ENCODE assay signal across 15 cellular contexts in genomic region chr2:229719926-229720652, GRCh38. TPM values are rescaled to one million over a fixed set of nuclear protein-coding genes. Genes with fewer than 3 reads are reported as not detected.
DNase-seq lines count a peak whose midpoint lies in the region; ATAC-seq, FAIRE-seq and TF ChIP-seq lines count a peak whose summit lies in the region.
"Had no signal": no experiment of that assay in that cellular context is flagged by ENCODE, and none has a peak within 500 bp of the region (broad histone marks: within the 10 kb centered on the region; RNA-seq: fewer than 3 reads in every experiment).

No MANE protein-coding gene starts in this region.

- H3K4me2 ChIP-seq in keratinocyte (ENCODE audit: control insufficient read depth, extremely low read depth, insufficient read depth, low read depth, low read length) = no peak overlapping the region
- H3K4me2 ChIP-seq: BLaER1 had no signal

- dilution Hi-C loops in keratinocyte (cut with MboI; ENCODE audit: extremely low pct_ligation_motif_present, low sequenced_read_pairs) = no loop called here

- no peak overlapping the region for H3K4me3 ChIP-seq in brain microvascular endothelial cell (ENCODE audit: low read depth, low read length)
- no peak overlapping the region for H3K4me3 ChIP-seq in keratinocyte (ENCODE audit: control insufficient read depth in 2 of 3, extremely low read depth in 1 of 3, insufficient read depth in 2 of 3, low read depth in 1 of 3, low read length in 3 of 3)
- H3K4me3 ChIP-seq: BLaER1 had no signal

- no peak for ATAC-seq in stimulated activated effector memory CD8-positive, alpha-beta T cell treated with anti-CD3 and anti-CD28 coated beads, Interleukin-12 subunit alpha, Interleukin-12 subunit beta, amount 100 ng/mL, for 72 hours
- ATAC-seq in HG03025 (IDR thresholded peaks at IDR 0.05; ENCODE audit: low FRiP score, unreplicated experiment) = no peak
- ATAC-seq: PC-3 had no signal

- DNase-seq in ELR (ENCODE audit: low read depth) (peak; percentile 30), OCI-M1 (lab: John Stamatoyannopoulos, UW) (peak; percentile 58), brain microvascular endothelial cell (peak; percentile 41), keratinocyte (ENCODE audit: low read depth, low spot score) (no peak), NCI-H1436 treated with DMSO at 0.1 percent for 48 hours (lab: John Stamatoyannopoulos, UW) (no peak)
- no peak for DNase-seq in stimulated activated effector memory CD8-positive, alpha-beta T cell treated with anti-CD3 and anti-CD28 coated beads, Interleukin-12 subunit alpha, Interleukin-12 subunit beta, amount 100 ng/mL, for 72 hours (ENCODE audit: low spot score in 2 of 2)
- DNase-seq: CD8-positive, alpha-beta memory T cell; GOT3; NCI-H1436; NCI-H2081 treated with DMSO at 0.1 percent for 48 hours; NCI-H2227 treated with DMSO at 0.1 percent for 48 hours; PC-3 had no signal

- no peak overlapping the region for H3K9ac ChIP-seq in keratinocyte (ENCODE audit: control insufficient read depth, extremely low read depth, insufficient read depth, low read length)
- H3K9ac ChIP-seq: BLaER1 had no signal

- no peak overlapping the region for H3K4me3 Mint-ChIP-seq in stimulated activated effector memory CD8-positive, alpha-beta T cell treated with anti-CD3 and anti-CD28 coated beads, Interleukin-12 subunit alpha, Interleukin-12 subunit beta, amount 100 ng/mL, for 72 hours
- H3K4me3 Mint-ChIP-seq: CD8-positive, alpha-beta memory T cell had no signal

- peaks cover 4% of the 10 kb centered on the region for H3K4me1 ChIP-seq in keratinocyte (ENCODE audit: control insufficient read depth, extremely low read depth, insufficient read depth, low read length)
- H3K4me1 ChIP-seq: BLaER1 had no signal

- H2AFZ ChIP-seq in keratinocyte (ENCODE audit: control insufficient read depth, low read length) = no peak overlapping the region

- FAIRE-seq in keratinocyte (lab: Jason Lieb, UNC) = peak; percentile 52

- H3K27me3 ChIP-seq in brain microvascular endothelial cell (replicated peaks) (peaks cover 1% of the 10 kb centered on the region), keratinocyte (ENCODE audit: control insufficient read depth, extremely low read depth, insufficient read depth, low read length) (peaks cover 19% of the 10 kb centered on the region)

- H3K36me3 ChIP-seq in brain microvascular endothelial cell (replicated peaks) = no peaks in the 10 kb centered on the region
- no peaks in the 10 kb centered on the region for H3K36me3 ChIP-seq in keratinocyte (ENCODE audit: control insufficient read depth in 2 of 2, extremely low read depth in 1 of 2, insufficient read depth in 2 of 2, low read length in 2 of 2)
- H3K36me3 ChIP-seq: BLaER1 had no signal

- H3K27ac ChIP-seq in brain microvascular endothelial cell = no peak overlapping the region
- no peak overlapping the region for H3K27ac ChIP-seq in keratinocyte (ENCODE audit: control insufficient read depth, insufficient read depth, low read length)
- H3K27ac ChIP-seq: BLaER1 had no signal

- H3K9me1 ChIP-seq in keratinocyte (ENCODE audit: control insufficient read depth, extremely low read depth, insufficient read depth, low read length) = no peaks in the 10 kb centered on the region

- TF ChIP-seq CTCF in brain microvascular endothelial cell (IDR thresholded peaks at IDR 0.05; ENCODE audit: low read depth, low read length, missing control alignments) = no peak
- TF ChIP-seq CTCF in keratinocyte (optimal IDR thresholded peaks at IDR 0.05 in 1 of 3, IDR thresholded peaks at IDR 0.05 in 1 of 3, conservative IDR thresholded peaks at IDR 0.05 in 1 of 3; ENCODE audit: extremely low read depth in 1 of 3, insufficient read depth in 2 of 3, low read length in 3 of 3) = no peak

- H3K27ac Mint-ChIP-seq in stimulated activated effector memory CD8-positive, alpha-beta T cell treated with anti-CD3 and anti-CD28 coated beads, Interleukin-12 subunit alpha, Interleukin-12 subunit beta, amount 100 ng/mL, for 72 hours = no peak overlapping the region
- H3K27ac Mint-ChIP-seq: CD8-positive, alpha-beta memory T cell had no signal

- no peaks in the 10 kb centered on the region for H3K9me3 ChIP-seq in keratinocyte (ENCODE audit: control insufficient read depth, low read depth, low read length)
- H3K9me3 ChIP-seq: BLaER1 had no signal

- no peaks in the 10 kb centered on the region for H3K79me2 ChIP-seq in keratinocyte (ENCODE audit: control insufficient read depth, insufficient read depth, low read length)

- in situ Hi-C loops in brain microvascular endothelial cell (cut with HindIII; ENCODE audit: low pct_ligation_motif_present, low sequenced_read_pairs) = no loop called here

- H3K9me3 Mint-ChIP-seq in stimulated activated effector memory CD8-positive, alpha-beta T cell treated with anti-CD3 and anti-CD28 coated beads, Interleukin-12 subunit alpha, Interleukin-12 subunit beta, amount 100 ng/mL, for 72 hours = no peaks in the 10 kb centered on the region
- H3K9me3 Mint-ChIP-seq: CD8-positive, alpha-beta memory T cell had no signal

- no peaks in the 10 kb centered on the region for H4K20me1 ChIP-seq in keratinocyte (ENCODE audit: control insufficient read depth, extremely low read depth, insufficient read depth, low read length)

- no peaks in the 10 kb centered on the region for H3K36me3 Mint-ChIP-seq in stimulated activated effector memory CD8-positive, alpha-beta T cell treated with anti-CD3 and anti-CD28 coated beads, Interleukin-12 subunit alpha, Interleukin-12 subunit beta, amount 100 ng/mL, for 72 hours
- H3K36me3 Mint-ChIP-seq: CD8-positive, alpha-beta memory T cell had no signal

- peaks cover 6% of the 10 kb centered on the region for H3K4me1 Mint-ChIP-seq in stimulated activated effector memory CD8-positive, alpha-beta T cell treated with anti-CD3 and anti-CD28 coated beads, Interleukin-12 subunit alpha, Interleukin-12 subunit beta, amount 100 ng/mL, for 72 hours

RNA-seq across cellular contexts. Expression of gene DNER, which starts 5.7 kb away (rescaled TPM):
- polyA plus RNA-seq in keratinocyte = 7.5 to 11.0 TPM (median 8.5 TPM) in 3 replicates
- polyA plus RNA-seq in keratinocyte (2011; ENCODE audit: low read depth) = 0.62 TPM
- 7.0 and 7.8 TPM in 2 replicates for polyA plus RNA-seq in keratinocyte (2011; cell fraction: cytosol; rRNA removed)
- polyA plus RNA-seq in keratinocyte (2011; cell fraction: nucleus; rRNA removed) = 5.6 and 7.3 TPM in 2 replicates
- 3.1 and 4.4 TPM in 2 replicates for polyA plus RNA-seq in keratinocyte (2012; ENCODE audit: low replicate concordance)
- polyA minus RNA-seq in keratinocyte = 6.4 to 12.5 TPM (median 12.2 TPM) in 3 replicates
- 5.2 TPM for polyA minus RNA-seq in keratinocyte (2011; cell fraction: cytosol; rRNA and poly(A)+ RNA removed)
- 6.3 and 9.3 TPM in 2 replicates for polyA minus RNA-seq in keratinocyte (2011; cell fraction: nucleus; rRNA and poly(A)+ RNA removed)
- polyA plus RNA-seq: AG04450; CD8-positive, alpha-beta memory T cell had no signal

Comparison
In these comparisons a context has a peak if more than half of its experiments do, and no peak if none do; other contexts are left out.
1. DNase-seq: peak in ELR (single experiment), OCI-M1 (single experiment) and brain microvascular endothelial cell (single experiment); none in keratinocyte (single experiment), stimulated activated effector memory CD8-positive, alpha-beta T cell treated with anti-CD3 and anti-CD28 coated beads, Interleukin-12 subunit alpha, Interleukin-12 subunit beta, amount 100 ng/mL, for 72 hours (0 of 2) and NCI-H1436 treated with DMSO at 0.1 percent for 48 hours (single experiment).